ENCODE assay signal across 7 cellular contexts in genomic region chr6:84227434-84228197, GRCh38. TPM values are rescaled to one million over a fixed set of nuclear protein-coding genes. Genes with fewer than 3 reads are reported as not detected.
DNase-seq lines count a peak whose midpoint lies in the region; ATAC-seq and TF ChIP-seq lines count a peak whose summit lies in the region.

Gene CEP162 (minus strand): TSS chr6:84227643. CDS start chr6:84226393, 1,250 bp downstream.

- DNase-seq in NCI-H187 treated with DMSO at 0.1 percent for 48 hours (lab: John Stamatoyannopoulos, UW) (peak; percentile 70), T-helper 22 cell (ENCODE audit: low read depth) (peak; percentile 81), astrocyte of the spinal cord (ENCODE audit: low read depth, low spot score) (peak; percentile 91), iPS DF 19.7 (ENCODE audit: low read depth, low spot score) (peak; percentile 61), sciatic nerve (ENCODE audit: low spot score) (peak; percentile 96)

- intact Hi-C loops in sciatic nerve (cut with DNase I): loop anchor here (5.0 kb wide), 1 partner anchor 340 kb away; no protein-coding TSS in a partner anchor

- in situ Hi-C loops in astrocyte of the spinal cord (cut with HindIII; ENCODE audit: low sequenced_read_pairs): no loop called here

- H3K4me3 ChIP-seq in astrocyte of the spinal cord (ENCODE audit: low read depth, low read length): peak within 1 kb of the TSS; percentile 81

- ATAC-seq in GM18502 (IDR thresholded peaks at IDR 0.05; ENCODE audit: poor library complexity, unreplicated experiment): peak; percentile 99
- ATAC-seq in HG02970 (IDR thresholded peaks at IDR 0.05; ENCODE audit: low FRiP score, unreplicated experiment): peak; percentile 99
- ATAC-seq in sciatic nerve: peak; percentile 98

- TF ChIP-seq CTCF in astrocyte of the spinal cord (IDR thresholded peaks at IDR 0.05; ENCODE audit: low read depth, low read length): peak; percentile 67

RNA-seq across cellular contexts. Expression of gene CEP162, which starts in this region (rescaled TPM):
- 17.0 TPM for total RNA-seq in sciatic nerve

Comparison
In these comparisons a context has a peak if more than half of its experiments do, and no peak if none do; other contexts are left out.
1. Peak in every context shown above with its lines: DNase-seq, ATAC-seq and H3K4me3 ChIP-seq.